In genomic region chr15:64343841-64344240, GRCh38 we compare ENCODE assay signal across 20 cellular contexts. TPM values are rescaled to one million over a fixed set of nuclear protein-coding genes. Genes with fewer than 3 reads are reported as not detected.
"Had no signal": no experiment of that assay in that cellular context is flagged by ENCODE, and none has a peak within 500 bp of the region (broad histone marks: within the 10 kb centered on the region; RNA-seq: fewer than 3 reads in every experiment).

No MANE protein-coding gene starts in this region.

- H3K4me1 ChIP-seq: ascending aorta, psoas muscle had no signal

- H3K27ac ChIP-seq: ascending aorta, coronary artery, foreskin keratinocyte, psoas muscle, right lobe of liver, VCaP had no signal

- ATAC-seq: activated CD4-positive, alpha-beta T cell treated with anti-CD3 and anti-CD28 coated beads for 36 hours; foreskin keratinocyte; mucosa of descending colon; natural killer cell; psoas muscle had no signal

- H3K27me3 ChIP-seq: ascending aorta, foreskin keratinocyte, right lobe of liver had no signal

- H3K9me3 ChIP-seq: ascending aorta, mucosa of descending colon, psoas muscle, right lobe of liver had no signal

- H3K4me3 ChIP-seq: ascending aorta, coronary artery, mucosa of descending colon, psoas muscle, right lobe of liver had no signal

- DNase-seq: activated CD4-positive, alpha-beta memory T cell treated with anti-CD3 and anti-CD28 coated beads, Interleukin-2, amount 10 ng/mL, durations not matched to agents 7 days and 5 days; activated CD4-positive, alpha-beta T cell treated with anti-CD3 and anti-CD28 coated beads for 36 hours; activated CD8-positive, alpha-beta memory T cell treated with anti-CD3 and anti-CD28 coated beads, Interleukin-2, amount 50 U/mL, for 48 hours; effector memory CD4-positive, alpha-beta T cell; foreskin keratinocyte; immature natural killer cell; left cardiac atrium; mammary epithelial cell; mucosa of descending colon; natural killer cell; psoas muscle; right lobe of liver; stimulated activated CD4-positive, alpha-beta T cell treated with anti-CD3 and anti-CD28 coated beads, Interleukin-12 subunit alpha, Interleukin-12 subunit beta, amount 100 ng/mL, for 4 hours; stimulated activated naive CD4-positive, alpha-beta T cell; substantia nigra; SW 1271; T1000 had no signal

RNA-seq across cellular contexts. Expression of gene PCLAF, which starts 37.4 kb away (rescaled TPM):
- total RNA-seq: ascending aorta had no signal
